12 cellular contexts compared by ENCODE assay signal in genomic region chr17:35202582-35202981, GRCh38. TPM values are rescaled to one million over a fixed set of nuclear protein-coding genes. Genes with fewer than 3 reads are reported as not detected.
"Had no signal": no experiment of that assay in that cellular context is flagged by ENCODE, and none has a peak within 500 bp of the region (broad histone marks: within the 10 kb centered on the region; RNA-seq: fewer than 3 reads in every experiment).

No MANE protein-coding gene starts in this region.

RNA-seq across cellular contexts. Expression of gene SLC35G3, which starts 8.4 kb away (rescaled TPM):
- total RNA-seq: OCI-LY7, PC-3, PC-9, Peyer's patch, Right ventricle myocardium inferior, Right ventricle myocardium superior, RPMI7951, SJCRH30, SJSA1, SK-MEL-5, T-cell had no signal
- polyA plus RNA-seq: SK-N-SH had no signal

RNA-seq across cellular contexts. Expression of gene UNC45B, which starts 55.0 kb away (rescaled TPM):
- total RNA-seq: OCI-LY7, PC-3, PC-9, Peyer's patch, RPMI7951, SJSA1, SK-MEL-5 had no signal
- polyA plus RNA-seq: SK-N-SH had no signal
